Comparison of ENCODE assay signal across 1 cellular context in genomic region chr9:128818099-128818838, GRCh38.
TF ChIP-seq lines count a peak whose summit lies in the region.

ENDOG (plus strand) TSS chr9:128818500; CDS start chr9:128818685, 185 bp downstream.

TF ChIP-seq in HepG2, 621 proteins besides CTCF, POLR2A, EP300 and RAD21 (continued from another document):
- TF ChIP-seq ZNF331 (CRISPR knock-in tag; IDR thresholded peaks at IDR 0.05) (peak; percentile 86), NR3C1 (CRISPR knock-in tag; IDR thresholded peaks at IDR 0.05) (no peak), STAG1 (CRISPR knock-in tag; IDR thresholded peaks at IDR 0.05) (peak; percentile 59), TFDP2 (CRISPR knock-in tag; IDR thresholded peaks at IDR 0.05) (peak; percentile 75), MXI1 (IDR thresholded peaks at IDR 0.05; ENCODE audit: borderline replicate concordance, low read depth, low read length) (peak; percentile 50; the same call in 1 of the 3 replicates), ZNF704 (CRISPR knock-in tag; IDR thresholded peaks at IDR 0.05; ENCODE audit: borderline replicate concordance) (0 out of 2 replicates have a peak, but pooled peaks have one; percentile 8), MED8 (CRISPR knock-in tag; IDR thresholded peaks at IDR 0.05; ENCODE audit: insufficient replicate concordance) (no peak), FOXA3 (CRISPR knock-in tag; IDR thresholded peaks at IDR 0.05) (peak; percentile 54; the same call in 1 of the 2 replicates), NAIF1 (CRISPR knock-in tag; IDR thresholded peaks at IDR 0.05; ENCODE audit: borderline replicate concordance) (0 out of 2 replicates have a peak, but pooled peaks have one; percentile 30), ZNF260 (CRISPR knock-in tag; IDR thresholded peaks at IDR 0.05; ENCODE audit: borderline replicate concordance, low read depth) (no peak), TFE3 (CRISPR knock-in tag; IDR thresholded peaks at IDR 0.05) (peak; percentile 65), NR2F6 (IDR thresholded peaks at IDR 0.05) (no peak), NR2F6 (CRISPR knock-in tag; IDR thresholded peaks at IDR 0.05) (peak; percentile 58; the same call in 1 of the 2 replicates), PATZ1 (CRISPR knock-in tag; IDR thresholded peaks at IDR 0.05) (peak; percentile 53; the same call in 1 of the 2 replicates), ZNF839 (CRISPR knock-in tag; IDR thresholded peaks at IDR 0.05; ENCODE audit: borderline replicate concordance) (no peak), ZNF724P (CRISPR knock-in tag; IDR thresholded peaks at IDR 0.05; ENCODE audit: borderline replicate concordance) (no peak; the same call in none of the 2 replicates), ZNF329 (CRISPR knock-in tag; IDR thresholded peaks at IDR 0.05; ENCODE audit: low read depth) (no peak), SKI (IDR thresholded peaks at IDR 0.05; ENCODE audit: partially characterized antibody) (peak; percentile 17), ZNF124 (CRISPR knock-in tag; IDR thresholded peaks at IDR 0.05) (0 out of 2 replicates have a peak, but pooled peaks have one; percentile 38), KMT2B (CRISPR knock-in tag; IDR thresholded peaks at IDR 0.05) (0 out of 2 replicates have a peak, but pooled peaks have one; percentile 37), SP5 (CRISPR knock-in tag; IDR thresholded peaks at IDR 0.05; ENCODE audit: borderline replicate concordance, low read depth) (peak; percentile 50; the same call in 1 of the 2 replicates), SMAD3 (CRISPR knock-in tag; IDR thresholded peaks at IDR 0.05) (peak; percentile 59; the same call in 1 of the 2 replicates), CREB1 (IDR thresholded peaks at IDR 0.05) (peak; percentile 58), CREB1 (CRISPR knock-in tag; IDR thresholded peaks at IDR 0.05) (peak; percentile 49; the same call in 1 of the 2 replicates), ZKSCAN8 (CRISPR knock-in tag; IDR thresholded peaks at IDR 0.05; ENCODE audit: borderline replicate concordance) (0 out of 2 replicates have a peak, but pooled peaks have one; percentile 52), SALL2 (CRISPR knock-in tag; IDR thresholded peaks at IDR 0.05) (no peak), NR2C2 (CRISPR knock-in tag; IDR thresholded peaks at IDR 0.05; ENCODE audit: borderline replicate concordance) (no peak), SMC3 (IDR thresholded peaks at IDR 0.05; ENCODE audit: low read length) (peak; percentile 40; the same call in 1 of the 2 replicates), ZNF10 (CRISPR knock-in tag; IDR thresholded peaks at IDR 0.05; ENCODE audit: borderline replicate concordance, low read depth) (no peak), ZFAT (CRISPR knock-in tag; conservative IDR thresholded peaks at IDR 0.05) (no peak), KLF9 (CRISPR knock-in tag; IDR thresholded peaks at IDR 0.05; ENCODE audit: low read depth) (no peak), ARID5B (CRISPR knock-in tag; IDR thresholded peaks at IDR 0.05) (peak; percentile 40; the same call in 1 of the 2 replicates), ZNF326 (CRISPR knock-in tag; IDR thresholded peaks at IDR 0.05; ENCODE audit: borderline replicate concordance) (no peak), ZNF563 (CRISPR knock-in tag; IDR thresholded peaks at IDR 0.05) (peak; percentile 82), ZBTB7B (CRISPR knock-in tag; IDR thresholded peaks at IDR 0.05) (no peak)
